ENCODE assay signal across 8 cellular contexts in the genomic region with DNA sequence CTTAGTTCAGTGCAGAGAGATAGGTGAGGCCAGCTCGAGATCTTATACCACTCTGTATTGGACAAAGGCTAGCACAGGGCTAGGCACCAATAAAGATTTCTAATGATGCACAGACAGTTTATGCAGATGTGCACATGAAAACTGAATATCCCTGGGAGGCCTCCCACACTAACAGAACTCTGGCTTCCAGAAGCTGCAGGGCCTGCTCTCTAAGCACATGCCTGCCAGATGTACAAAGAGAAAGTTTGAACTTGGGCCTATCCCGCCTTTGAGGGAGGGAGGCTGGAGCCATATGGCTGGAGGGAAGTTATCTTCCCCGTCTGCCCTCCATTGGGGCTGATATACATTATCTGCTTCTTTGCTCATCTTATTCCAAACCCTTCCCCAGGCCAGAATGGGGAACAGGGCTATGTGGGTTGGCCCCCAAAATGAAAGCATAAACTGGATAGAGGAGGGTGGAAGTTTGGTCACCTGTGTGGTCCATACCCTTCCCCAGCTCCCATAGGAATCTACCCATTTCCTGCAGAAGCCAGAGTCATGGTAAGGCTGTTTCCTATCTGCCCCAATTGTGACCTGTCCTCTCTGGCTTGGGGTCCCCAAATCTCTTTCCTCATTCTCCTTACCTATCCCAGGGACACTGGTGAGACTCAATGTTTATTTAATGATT. TPM values are rescaled to one million over a fixed set of nuclear protein-coding genes. Genes with fewer than 3 reads are reported as not detected.
A peak's percentile ranks its signal among the peaks of the same experiment; 100 is the strongest.
DNase-seq lines count a peak whose midpoint lies in the region; ATAC-seq and TF ChIP-seq lines count a peak whose summit lies in the region.

No MANE protein-coding gene starts in this region.

- TF ChIP-seq CTCF in WERI-Rb-1 (IDR thresholded peaks at IDR 0.05; ENCODE audit: low read depth, low read length) (no peak), suprapubic skin (IDR thresholded peaks at IDR 0.05) (no peak)

- peaks cover 13% of the 10 kb centered on the region for H3K4me1 ChIP-seq in iPS-20b (ENCODE audit: insufficient read depth, low read length)
- H3K4me1 ChIP-seq in suprapubic skin: peaks cover 60% of the 10 kb centered on the region

- H3K9me3 ChIP-seq in WERI-Rb-1 (ENCODE audit: severe bottlenecking) (no peaks in the 10 kb centered on the region), iPS-20b (ENCODE audit: insufficient read depth, low read depth, low read length) (no peaks in the 10 kb centered on the region; the same call in 1 of the 2 replicates), suprapubic skin (no peaks in the 10 kb centered on the region)

- DNase-seq in NCI-H82 (lab: John Stamatoyannopoulos, UW) (peak; percentile 24), NCI-H82 treated with DMSO at 0.1 percent for 48 hours (lab: John Stamatoyannopoulos, UW; ENCODE audit: unreplicated experiment) (no peak), WERI-Rb-1 (peak; percentile 34), suprapubic skin (ENCODE audit: low spot score in 2 of 2) (no peak), SKM-1 treated with dmso at 0.1 percent for 144 hours (lab: John Stamatoyannopoulos, UW; ENCODE audit: unreplicated experiment) (no peak)

- no peak overlapping the region for H3K9ac ChIP-seq in iPS-20b (ENCODE audit: low read depth, low read length)

- H3K27me3 ChIP-seq in WERI-Rb-1 (ENCODE audit: insufficient read depth, low read depth, severe bottlenecking) (no peaks in the 10 kb centered on the region), iPS-20b (ENCODE audit: insufficient read depth, low read length) (peaks cover 75% of the 10 kb centered on the region), suprapubic skin (peaks cover 15% of the 10 kb centered on the region)

- 48% methylated on average over 3 of the region's 3 CpGs for WGBS in suprapubic skin

- H3K27ac ChIP-seq in WERI-Rb-1 (peak overlapping the region; percentile 36; the same call in 1 of the 2 replicates), iPS-20b (ENCODE audit: low read length) (no peak overlapping the region), suprapubic skin (peak overlapping the region; percentile 78)

- H3K36me3 ChIP-seq in WERI-Rb-1 (no peaks in the 10 kb centered on the region), iPS-20b (ENCODE audit: insufficient read depth, low read depth, low read length) (no peaks in the 10 kb centered on the region), suprapubic skin (no peaks in the 10 kb centered on the region)

- H3K4me3 ChIP-seq in WERI-Rb-1 (ENCODE audit: low read depth, low read length) (peak overlapping the region; percentile 68), iPS-20b (ENCODE audit: low read length) (peak overlapping the region; percentile 58; the same call in 1 of the 2 replicates), suprapubic skin (peak overlapping the region; percentile 57)

- TF ChIP-seq POLR2A in suprapubic skin (IDR thresholded peaks at IDR 0.05): no peak

- no peak for ATAC-seq in HG03280 (IDR thresholded peaks at IDR 0.05; ENCODE audit: unreplicated experiment)
- no peak for ATAC-seq in GM19035 (IDR thresholded peaks at IDR 0.05; ENCODE audit: unreplicated experiment)

- no peak for TF ChIP-seq EP300 in suprapubic skin (IDR thresholded peaks at IDR 0.05)

RNA-seq across cellular contexts. Expression of gene KAZALD1, which starts 3.8 kb away (rescaled TPM):
- total RNA-seq in suprapubic skin: 1 to 10 TPM; 1.6 to 4.2 (median 2.5) TPM

RNA-seq across cellular contexts. Expression of gene SFXN3, which starts 34.6 kb away (rescaled TPM):
- total RNA-seq in suprapubic skin: 100 to 1,000 TPM in 1 of 4 donors, 10 to 100 TPM in 3; 57.6 to 296 (median 74.3) TPM

RNA-seq across cellular contexts. Expression of gene PDZD7, which starts 34.7 kb away (rescaled TPM):
- 1 to 10 TPM; 1.2 to 6.0 (median 1.8) TPM for total RNA-seq in suprapubic skin

Comparison
In these comparisons a context has a peak if more than half of its experiments do, and no peak if none do; other contexts are left out.
1. DNase-seq: peak in NCI-H82 (single experiment) and WERI-Rb-1 (single experiment); none in NCI-H82 treated with DMSO at 0.1 percent for 48 hours (single experiment), suprapubic skin (0 of 2) and SKM-1 treated with dmso at 0.1 percent for 144 hours (single experiment).
2. Peak in every context shown above with its lines, with median percentiles within 50 percentile points of each other: H3K4me3 ChIP-seq.